ENCODE assay signal across 16 cellular contexts in genomic region chr10:3391657-3392056, GRCh38.
"Had no signal": no experiment of that assay in that cellular context is flagged by ENCODE, and none has a peak within 500 bp of the region (broad histone marks: within the 10 kb centered on the region; RNA-seq: fewer than 3 reads in every experiment).

No MANE protein-coding gene starts in this region.

- DNase-seq: dorsolateral prefrontal cortex; effector CD8-positive, alpha-beta T cell; foreskin keratinocyte; kidney glomerular epithelial cell; mammary epithelial cell; natural killer cell; sigmoid colon; stimulated activated CD4-positive, alpha-beta T cell treated with anti-CD3 and anti-CD28 coated beads, Interleukin-2, amount 100 ng/mL, for 24 hours; stimulated activated CD4-positive, alpha-beta T cell treated with anti-CD3 and anti-CD28 coated beads, Interleukin-4, amount 100 ng/mL, for 4 hours; stimulated activated naive CD4-positive, alpha-beta T cell; stomach; substantia nigra; trophoblast cell had no signal

- H3K9me3 ChIP-seq: stomach, thoracic aorta had no signal

- ATAC-seq: foreskin keratinocyte, natural killer cell had no signal

- H3K4me1 ChIP-seq: foreskin keratinocyte had no signal

- H3K4me3 ChIP-seq: coronary artery, dorsolateral prefrontal cortex, sigmoid colon, skin epidermis, stomach, thoracic aorta had no signal

- H3K27me3 ChIP-seq: dorsolateral prefrontal cortex, foreskin keratinocyte, sigmoid colon, stomach had no signal

- H3K27ac ChIP-seq: coronary artery, dorsolateral prefrontal cortex, foreskin keratinocyte, skin epidermis, stomach, thoracic aorta had no signal

- H3K36me3 ChIP-seq: sigmoid colon, stomach, thoracic aorta had no signal
